Comparison of ENCODE assay signal across 11 cellular contexts in genomic region chr10:3330687-3331086, GRCh38.
A peak's percentile ranks its signal among the peaks of the same experiment; 100 is the strongest.
DNase-seq lines count a peak whose midpoint lies in the region; ATAC-seq and TF ChIP-seq lines count a peak whose summit lies in the region.
"Had no signal": no experiment of that assay in that cellular context is flagged by ENCODE, and none has a peak within 500 bp of the region (broad histone marks: within the 10 kb centered on the region; RNA-seq: fewer than 3 reads in every experiment).

No MANE protein-coding gene starts in this region.

- intact Hi-C loops in left lung (cut with DNase I): no loop called here
- intact Hi-C loops in activated T-helper 1 cell treated with anti-CD3 and anti-CD28 coated beads, Interleukin-12 subunit alpha, Interleukin-12 subunit beta, Interleukin-2, Interleukin-4 antibody, amounts not matched to agents 30 ng/mL and 10 ng/mL and 1 ng/mL, durations not matched to agents 14 hours and 24 hours and 36 hours (cut with micrococcal nuclease): no loop called here

- no peaks in the 10 kb centered on the region for H3K27me3 Mint-ChIP-seq in activated T-helper 1 cell treated with anti-CD3 and anti-CD28 coated beads, Interleukin-12 subunit alpha, Interleukin-12 subunit beta, Interleukin-2, Interleukin-4 antibody, amounts not matched to agents 30 ng/mL and 10 ng/mL and 1 ng/mL, durations not matched to agents 14 hours and 24 hours and 36 hours (ENCODE audit: insufficient read depth)
- H3K27me3 Mint-ChIP-seq in activated CD8-positive, alpha-beta T cell treated with anti-CD3 and anti-CD28 coated beads, Interleukin-2, amount 10 ng/mL, durations not matched to agents 7 days and 5 days (ENCODE audit: low read depth): peaks cover 13% of the 10 kb centered on the region

- no peaks in the 10 kb centered on the region for H3K9me3 ChIP-seq in left lung
- H3K9me3 ChIP-seq: stomach had no signal

- H3K27ac Mint-ChIP-seq in activated T-helper 1 cell treated with anti-CD3 and anti-CD28 coated beads, Interleukin-12 subunit alpha, Interleukin-12 subunit beta, Interleukin-2, Interleukin-4 antibody, amounts not matched to agents 30 ng/mL and 10 ng/mL and 1 ng/mL, durations not matched to agents 14 hours and 24 hours and 36 hours: no peak overlapping the region
- H3K27ac Mint-ChIP-seq in activated CD8-positive, alpha-beta T cell treated with anti-CD3 and anti-CD28 coated beads, Interleukin-2, amount 10 ng/mL, durations not matched to agents 7 days and 5 days: no peak overlapping the region

- DNase-seq in ACHN (peak; percentile 51), astrocyte of the spinal cord (ENCODE audit: low read depth, low spot score) (peak; percentile 82), left lung (no peak), NCI-H187 (lab: John Stamatoyannopoulos, UW) (no peak)
- DNase-seq in activated T-helper 1 cell treated with anti-CD3 and anti-CD28 coated beads, Interleukin-12 subunit alpha, Interleukin-12 subunit beta, Interleukin-2, Interleukin-4 antibody, amounts not matched to agents 30 ng/mL and 10 ng/mL and 1 ng/mL, durations not matched to agents 14 hours and 24 hours and 36 hours (ENCODE audit: low spot score): no peak
- DNase-seq in activated CD8-positive, alpha-beta T cell treated with anti-CD3 and anti-CD28 coated beads, Interleukin-2, amount 10 ng/mL, durations not matched to agents 7 days and 5 days: no peak
- DNase-seq: NCI-H748 treated with DMSO at 0.1 percent for 48 hours, stomach had no signal

- no peak overlapping the region for H3K27ac ChIP-seq in left lung
- H3K27ac ChIP-seq: stomach had no signal

- no peak overlapping the region for H3K4me3 Mint-ChIP-seq in activated T-helper 1 cell treated with anti-CD3 and anti-CD28 coated beads, Interleukin-12 subunit alpha, Interleukin-12 subunit beta, Interleukin-2, Interleukin-4 antibody, amounts not matched to agents 30 ng/mL and 10 ng/mL and 1 ng/mL, durations not matched to agents 14 hours and 24 hours and 36 hours
- no peak overlapping the region for H3K4me3 Mint-ChIP-seq in activated CD8-positive, alpha-beta T cell treated with anti-CD3 and anti-CD28 coated beads, Interleukin-2, amount 10 ng/mL, durations not matched to agents 7 days and 5 days

- in situ Hi-C loops in ACHN (cut with HindIII; ENCODE audit: low pct_ligation_motif_present, low pct_unique_long_range_greater_than_20kb, low sequenced_read_pairs) (no loop called here), astrocyte of the spinal cord (cut with HindIII; ENCODE audit: low sequenced_read_pairs) (no loop called here)

- TF ChIP-seq CTCF in astrocyte of the spinal cord (IDR thresholded peaks at IDR 0.05; ENCODE audit: low read depth, low read length): no peak
- TF ChIP-seq CTCF in left lung (IDR thresholded peaks at IDR 0.05): no peak

- CTCF ChIA-PET in activated CD8-positive, alpha-beta T cell treated with anti-CD3 and anti-CD28 coated beads, Interleukin-2, amount 10 ng/mL, durations not matched to agents 7 days and 5 days (lab: Charles Lee): no interaction called here

- H3K27me3 ChIP-seq in left lung: no peaks in the 10 kb centered on the region
- H3K27me3 ChIP-seq: stomach had no signal

- no peak overlapping the region for H3K4me3 ChIP-seq in astrocyte of the spinal cord (ENCODE audit: low read depth, low read length)
- H3K4me3 ChIP-seq in left lung: no peak overlapping the region
- H3K4me3 ChIP-seq: stomach had no signal

- ATAC-seq in HG02852 (IDR thresholded peaks at IDR 0.05; ENCODE audit: unreplicated experiment): peak; percentile 85
- peak; percentile 38 for ATAC-seq in left lung
- no peak for ATAC-seq in HG02938 (IDR thresholded peaks at IDR 0.05; ENCODE audit: unreplicated experiment)
- no peak for ATAC-seq in activated CD8-positive, alpha-beta T cell treated with anti-CD3 and anti-CD28 coated beads, Interleukin-2, amount 10 ng/mL, durations not matched to agents 7 days and 5 days
- ATAC-seq: HepG2 had no signal

- no peaks in the 10 kb centered on the region for H3K9me3 Mint-ChIP-seq in activated T-helper 1 cell treated with anti-CD3 and anti-CD28 coated beads, Interleukin-12 subunit alpha, Interleukin-12 subunit beta, Interleukin-2, Interleukin-4 antibody, amounts not matched to agents 30 ng/mL and 10 ng/mL and 1 ng/mL, durations not matched to agents 14 hours and 24 hours and 36 hours
- no peaks in the 10 kb centered on the region for H3K9me3 Mint-ChIP-seq in activated CD8-positive, alpha-beta T cell treated with anti-CD3 and anti-CD28 coated beads, Interleukin-2, amount 10 ng/mL, durations not matched to agents 7 days and 5 days (ENCODE audit: insufficient read depth)

- no peaks in the 10 kb centered on the region for H3K36me3 Mint-ChIP-seq in activated T-helper 1 cell treated with anti-CD3 and anti-CD28 coated beads, Interleukin-12 subunit alpha, Interleukin-12 subunit beta, Interleukin-2, Interleukin-4 antibody, amounts not matched to agents 30 ng/mL and 10 ng/mL and 1 ng/mL, durations not matched to agents 14 hours and 24 hours and 36 hours (ENCODE audit: low read depth)
- H3K36me3 Mint-ChIP-seq in activated CD8-positive, alpha-beta T cell treated with anti-CD3 and anti-CD28 coated beads, Interleukin-2, amount 10 ng/mL, durations not matched to agents 7 days and 5 days (ENCODE audit: low read depth): no peaks in the 10 kb centered on the region

- no peaks in the 10 kb centered on the region for H3K4me1 Mint-ChIP-seq in activated T-helper 1 cell treated with anti-CD3 and anti-CD28 coated beads, Interleukin-12 subunit alpha, Interleukin-12 subunit beta, Interleukin-2, Interleukin-4 antibody, amounts not matched to agents 30 ng/mL and 10 ng/mL and 1 ng/mL, durations not matched to agents 14 hours and 24 hours and 36 hours (ENCODE audit: low read depth)
- H3K4me1 Mint-ChIP-seq in activated CD8-positive, alpha-beta T cell treated with anti-CD3 and anti-CD28 coated beads, Interleukin-2, amount 10 ng/mL, durations not matched to agents 7 days and 5 days (ENCODE audit: low read depth): no peaks in the 10 kb centered on the region

- POLR2A ChIA-PET in activated CD8-positive, alpha-beta T cell treated with anti-CD3 and anti-CD28 coated beads, Interleukin-2, amount 10 ng/mL, durations not matched to agents 7 days and 5 days (lab: Charles Lee): no interaction called here

- H3K4me1 ChIP-seq in left lung: no peaks in the 10 kb centered on the region
- H3K4me1 ChIP-seq: stomach had no signal

- no peaks in the 10 kb centered on the region for H3K36me3 ChIP-seq in left lung
- H3K36me3 ChIP-seq: stomach had no signal

Comparison
In these comparisons a context has a peak if more than half of its experiments do, and no peak if none do; other contexts are left out.
1. DNase-seq: peak in ACHN (single experiment) and astrocyte of the spinal cord (single experiment); none in left lung (0 of 2), activated T-helper 1 cell treated with anti-CD3 and anti-CD28 coated beads, Interleukin-12 subunit alpha, Interleukin-12 subunit beta, Interleukin-2, Interleukin-4 antibody, amounts not matched to agents 30 ng/mL and 10 ng/mL and 1 ng/mL, durations not matched to agents 14 hours and 24 hours and 36 hours (single experiment), NCI-H187 (0 of 2) and activated CD8-positive, alpha-beta T cell treated with anti-CD3 and anti-CD28 coated beads, Interleukin-2, amount 10 ng/mL, durations not matched to agents 7 days and 5 days (single experiment).
2. ATAC-seq: peak in HG02852 (single experiment) and left lung (single experiment); none in HG02938 (single experiment) and activated CD8-positive, alpha-beta T cell treated with anti-CD3 and anti-CD28 coated beads, Interleukin-2, amount 10 ng/mL, durations not matched to agents 7 days and 5 days (single experiment).